Comparison of ENCODE assay signal across 21 cellular contexts in the genomic region with DNA sequence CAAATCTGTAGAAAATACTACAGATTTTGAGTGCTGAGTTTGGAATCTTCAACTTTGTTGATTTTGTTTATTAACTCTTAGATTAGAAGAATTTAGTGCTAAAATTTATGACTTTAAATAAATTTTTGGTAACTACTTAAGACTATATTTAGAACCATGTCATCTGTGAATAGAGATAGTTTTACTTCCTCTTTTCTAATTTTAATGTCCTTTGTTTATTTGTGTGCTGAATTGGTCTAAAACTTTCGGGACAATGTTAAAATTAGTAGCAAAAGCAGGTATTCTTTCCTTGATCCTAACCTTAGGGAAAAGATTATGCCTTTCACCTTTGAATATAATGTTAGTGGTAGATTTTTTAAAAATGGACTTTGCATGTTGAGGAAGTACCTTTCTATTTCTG.
"Had no signal": no experiment of that assay in that cellular context is flagged by ENCODE, and none has a peak within 500 bp of the region (broad histone marks: within the 10 kb centered on the region; RNA-seq: fewer than 3 reads in every experiment).

No MANE protein-coding gene starts in this region.

- H3K27ac ChIP-seq: adrenal gland, breast epithelium, coronary artery, gastrocnemius medialis, left lung, prostate gland, right atrium auricular region, thyroid gland had no signal

- FAIRE-seq: astrocyte, endometrium had no signal

- H3K4me3 ChIP-seq: adrenal gland, breast epithelium, coronary artery, gastrocnemius medialis, left lung, prostate gland, right atrium auricular region, thyroid gland had no signal

- H3K27me3 ChIP-seq: breast epithelium, gastrocnemius medialis, left lung, right atrium auricular region, thyroid gland had no signal

- DNase-seq: activated CD4-positive, alpha-beta T cell treated with anti-CD3 and anti-CD28 coated beads, Interleukin-2, amount 50 U/mL, for 4 hours; activated gamma-delta T cell treated with Interleukin-2 at 50 U/mL for 16 hours; adrenal gland; erythroblast; gastrocnemius medialis; head of caudate nucleus; left lung; mammary epithelial cell; midbrain; stimulated activated CD4-positive, alpha-beta T cell treated with anti-CD3 and anti-CD28 coated beads, Interleukin-12 subunit alpha, Interleukin-12 subunit beta, amount 100 ng/mL, for 4 hours; stimulated activated CD4-positive, alpha-beta T cell treated with anti-CD3 and anti-CD28 coated beads, Interleukin-1b, Interleukin-23, amount 100 ng/mL, for 48 hours; stimulated activated CD8-positive, alpha-beta memory T cell treated with anti-CD3 and anti-CD28 coated beads, Interleukin-4, amount 100 ng/mL, for 48 hours; stimulated activated naive CD4-positive, alpha-beta T cell treated with Interleukin-2 at 50 U/mL for 16 hours; thyroid gland had no signal

- H3K9me3 ChIP-seq: adrenal gland, gastrocnemius medialis, left lung, prostate gland, right atrium auricular region, thyroid gland had no signal

- H3K36me3 ChIP-seq: adrenal gland, breast epithelium, gastrocnemius medialis, left lung, prostate gland, right atrium auricular region, thyroid gland had no signal

- H3K4me1 ChIP-seq: adrenal gland, breast epithelium, gastrocnemius medialis, left lung, prostate gland, right atrium auricular region, thyroid gland had no signal

- ATAC-seq: activated naive CD4-positive, alpha-beta T cell treated with anti-CD3 and anti-CD28 coated beads, Interleukin-2, amount 50 U/mL, for 72 hours; gastrocnemius medialis; left lung had no signal
